Comparison of ENCODE assay signal across 24 cellular contexts in genomic region chr1:197313713-197314112, GRCh38. TPM values are rescaled to one million over a fixed set of nuclear protein-coding genes. Genes with fewer than 3 reads are reported as not detected.
"Had no signal": no experiment of that assay in that cellular context is flagged by ENCODE, and none has a peak within 500 bp of the region (broad histone marks: within the 10 kb centered on the region; RNA-seq: fewer than 3 reads in every experiment).

No MANE protein-coding gene starts in this region.

- H3K4me1 Mint-ChIP-seq: endodermal cell had no signal

- DNase-seq: colonic mucosa; dermis blood vessel endothelial cell; effector CD4-positive, alpha-beta T cell; endodermal cell; erythroblast; foreskin keratinocyte; kidney; left colon; left ventricle myocardium superior; mesenchymal stem cell; midbrain; sigmoid colon; stimulated activated CD4-positive, alpha-beta T cell treated with anti-CD3 and anti-CD28 coated beads, Interleukin-12 subunit alpha, Interleukin-12 subunit beta, amount 100 ng/mL, for 4 hours; stimulated activated CD4-positive, alpha-beta T cell treated with anti-CD3 and anti-CD28 coated beads, Interleukin-2, amount 100 ng/mL, for 48 hours; stimulated activated naive CD4-positive, alpha-beta T cell treated with Interleukin-2 at 50 U/mL for 16 hours; thyroid gland; upper lobe of right lung had no signal

- H3K36me3 Mint-ChIP-seq: natural killer cell treated with Interleukin-12 subunit alpha and Interleukin-12 subunit beta and Interleukin-15 and Interleukin-18, amount 100 ng/mL, for 72 hours had no signal

- H3K27me3 ChIP-seq: colonic mucosa, foreskin keratinocyte, sigmoid colon, thyroid gland, upper lobe of right lung, vagina had no signal

- H3K27ac ChIP-seq: colonic mucosa, foreskin keratinocyte, parathyroid adenoma, prostate gland, sigmoid colon, skin epidermis, thyroid gland, upper lobe of right lung, vagina had no signal

- H3K4me3 ChIP-seq: colonic mucosa, lung, prostate gland, sigmoid colon, skin epidermis, thyroid gland, upper lobe of right lung, vagina had no signal

- H3K4me1 ChIP-seq: colonic mucosa, foreskin keratinocyte, parathyroid adenoma, prostate gland, sigmoid colon, thyroid gland, upper lobe of right lung, vagina had no signal

- H3K9me3 Mint-ChIP-seq: endodermal cell; natural killer cell treated with Interleukin-12 subunit alpha and Interleukin-12 subunit beta and Interleukin-15 and Interleukin-18, amount 100 ng/mL, for 72 hours had no signal

- H3K4me3 Mint-ChIP-seq: endodermal cell; natural killer cell treated with Interleukin-12 subunit alpha and Interleukin-12 subunit beta and Interleukin-15 and Interleukin-18, amount 100 ng/mL, for 72 hours had no signal

- H3K27ac Mint-ChIP-seq: endodermal cell; natural killer cell treated with Interleukin-12 subunit alpha and Interleukin-12 subunit beta and Interleukin-15 and Interleukin-18, amount 100 ng/mL, for 72 hours had no signal

- H3K9me3 ChIP-seq: colonic mucosa, prostate gland, sigmoid colon, thyroid gland, upper lobe of right lung, vagina had no signal

- H3K36me3 ChIP-seq: colonic mucosa, prostate gland, sigmoid colon, thyroid gland, upper lobe of right lung, vagina had no signal

RNA-seq across cellular contexts. Expression of gene CRB1, which starts 45.7 kb away (rescaled TPM):
- total RNA-seq: endodermal cell, endothelial cell of umbilical vein, foreskin keratinocyte, vagina had no signal
- polyA plus RNA-seq: endothelial cell of umbilical vein, foreskin keratinocyte had no signal
